ENCODE assay signal across 22 cellular contexts in the genomic region with DNA sequence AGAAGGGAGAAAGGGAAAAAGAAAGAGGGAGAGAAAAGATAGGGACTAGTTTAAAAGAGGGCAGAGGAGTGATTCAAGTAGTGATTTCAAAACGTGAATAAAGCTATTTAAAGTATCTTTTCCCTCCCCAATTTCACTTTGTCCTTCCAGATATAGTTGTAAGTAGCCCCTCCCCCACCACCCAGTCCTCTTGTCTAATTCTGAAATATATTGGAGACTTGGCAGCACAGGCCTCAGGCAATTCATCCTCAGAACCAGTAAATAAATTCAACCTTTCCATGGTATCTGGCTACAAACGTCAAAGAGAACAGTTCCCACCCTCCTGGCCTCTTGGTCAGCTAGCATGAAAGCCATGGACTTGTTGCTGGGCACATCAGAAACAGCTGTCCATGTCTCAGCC.
"Had no signal": no experiment of that assay in that cellular context is flagged by ENCODE, and none has a peak within 500 bp of the region (broad histone marks: within the 10 kb centered on the region; RNA-seq: fewer than 3 reads in every experiment).

No MANE protein-coding gene starts in this region.

- H3K27ac Mint-ChIP-seq: activated CD4-positive, alpha-beta memory T cell treated with anti-CD3 and anti-CD28 coated beads for 36 hours; activated CD4-positive, alpha-beta T cell treated with anti-CD3 and anti-CD28 coated beads for 36 hours; naive thymus-derived CD4-positive, alpha-beta T cell; T-cell; WTC11 had no signal

- H3K27me3 ChIP-seq: ascending aorta, gastroesophageal sphincter, heart left ventricle, tibial nerve, vagina had no signal

- ATAC-seq: activated CD4-positive, alpha-beta T cell treated with anti-CD3 and anti-CD28 coated beads for 36 hours; gastroesophageal sphincter; mucosa of descending colon; naive thymus-derived CD4-positive, alpha-beta T cell; pancreas; T-cell; WTC11 had no signal

- H3K27ac ChIP-seq: pancreas, vagina had no signal

- H3K9me3 Mint-ChIP-seq: activated CD4-positive, alpha-beta memory T cell treated with anti-CD3 and anti-CD28 coated beads for 36 hours had no signal

- H3K4me3 Mint-ChIP-seq: activated CD4-positive, alpha-beta memory T cell treated with anti-CD3 and anti-CD28 coated beads for 36 hours; activated CD4-positive, alpha-beta T cell treated with anti-CD3 and anti-CD28 coated beads for 36 hours; naive thymus-derived CD4-positive, alpha-beta T cell; T-cell; WTC11 had no signal

- H3K27me3 Mint-ChIP-seq: activated CD4-positive, alpha-beta memory T cell treated with anti-CD3 and anti-CD28 coated beads for 36 hours; activated CD4-positive, alpha-beta T cell treated with anti-CD3 and anti-CD28 coated beads for 36 hours had no signal

- H3K36me3 ChIP-seq: ascending aorta, gastroesophageal sphincter, heart left ventricle, left ventricle myocardium inferior, pancreas, tibial nerve, vagina had no signal

- H3K4me1 ChIP-seq: pancreas, vagina had no signal

- FAIRE-seq: bronchial epithelial cell, pancreas had no signal

- DNase-seq: activated CD4-positive, alpha-beta memory T cell treated with anti-CD3 and anti-CD28 coated beads for 36 hours; activated CD4-positive, alpha-beta T cell treated with anti-CD3 and anti-CD28 coated beads for 36 hours; activated T-cell treated with anti-CD3 and anti-CD28 coated beads for 4 hours; cortex of kidney; kidney glomerular epithelial cell; left ventricle myocardium inferior; mammary epithelial cell; mucosa of descending colon; naive thymus-derived CD4-positive, alpha-beta T cell; pancreas; stimulated activated CD4-positive, alpha-beta T cell treated with anti-CD3 and anti-CD28 coated beads, Interleukin-12 subunit alpha, Interleukin-12 subunit beta, amount 100 ng/mL, for 4 hours; stimulated activated CD4-positive, alpha-beta T cell treated with anti-CD3 and anti-CD28 coated beads, Interleukin-1b, Interleukin-23, amount 100 ng/mL, for 48 hours; stimulated activated CD8-positive, alpha-beta memory T cell treated with anti-CD3 and anti-CD28 coated beads, Interleukin-4, amount 100 ng/mL, for 48 hours; stimulated activated naive CD4-positive, alpha-beta T cell; T-cell had no signal

- H3K9me3 ChIP-seq: ascending aorta, gastroesophageal sphincter, heart left ventricle, left ventricle myocardium inferior, mucosa of descending colon, pancreas, tibial nerve, vagina had no signal

- H3K36me3 Mint-ChIP-seq: activated CD4-positive, alpha-beta memory T cell treated with anti-CD3 and anti-CD28 coated beads for 36 hours; naive thymus-derived CD4-positive, alpha-beta T cell; T-cell; WTC11 had no signal

- H3K4me3 ChIP-seq: ascending aorta, gastroesophageal sphincter, heart left ventricle, mucosa of descending colon, pancreas, tibial nerve, vagina had no signal
